Comparison of ENCODE assay signal across 8 cellular contexts in the genomic region with DNA sequence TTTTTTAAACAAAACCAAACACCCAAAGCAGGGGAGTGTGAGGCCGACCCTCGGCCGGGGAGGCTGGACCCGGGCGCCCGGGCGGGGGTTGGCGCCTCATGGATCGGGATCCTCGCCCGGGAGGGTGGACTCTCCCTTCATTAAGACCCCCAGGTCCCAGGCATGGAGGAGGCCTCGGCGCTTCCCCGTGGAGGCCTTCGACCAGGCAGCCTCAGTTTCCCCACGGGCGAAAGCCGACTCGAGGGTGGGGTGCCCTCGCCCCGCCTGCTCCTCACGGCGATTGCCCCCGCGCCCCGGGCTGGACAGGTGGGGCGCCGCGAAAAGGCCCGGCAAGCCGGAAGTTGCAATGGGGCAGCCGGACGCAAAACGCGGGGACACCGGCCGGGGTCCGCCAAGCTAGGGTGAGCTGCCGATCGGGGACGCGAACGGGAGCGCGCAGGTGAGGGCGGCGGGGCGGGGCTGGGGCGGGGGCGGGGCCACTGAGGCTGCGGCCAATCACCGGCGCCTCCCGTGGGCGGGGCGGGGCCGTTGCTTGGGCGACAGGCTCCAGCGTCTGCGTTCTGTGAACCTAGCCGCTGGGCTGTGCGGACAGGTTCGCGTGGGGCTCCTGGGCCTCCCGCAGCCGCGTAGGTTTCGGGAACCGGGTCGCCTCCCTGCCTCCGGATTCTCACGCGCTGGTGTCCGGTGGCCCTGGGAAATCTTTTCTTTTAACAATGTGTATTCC. TPM values are rescaled to one million over a fixed set of nuclear protein-coding genes. Genes with fewer than 3 reads are reported as not detected.
DNase-seq lines count a peak whose midpoint lies in the region; TF ChIP-seq lines count a peak whose summit lies in the region.

No MANE protein-coding gene starts in this region.

- DNase-seq in GF-D8 (lab: John Stamatoyannopoulos, UW), result peak; percentile 73
- DNase-seq in NAMALWA (ENCODE audit: low spot score), result peak; percentile 92
- peak; percentile 86 for DNase-seq in SK-MEL-5 (ENCODE audit: low read depth, low spot score)
- peak; percentile 93 for DNase-seq in activated naive CD4-positive, alpha-beta T cell treated with anti-CD3 and anti-CD28 coated beads, Interleukin-2, amount 10 ng/mL, durations not matched to agents 7 days and 5 days
- peak; percentile 98 for DNase-seq in germinal center (ENCODE audit: low spot score)
- peak; percentile 90 for DNase-seq in occipital lobe (lab: John Stamatoyannopoulos, UW)
- DNase-seq in superior temporal gyrus (ENCODE audit: extremely low spot score), result peak; percentile 80

- peaks cover 48% of the 10 kb centered on the region for H3K4me1 Mint-ChIP-seq in activated naive CD4-positive, alpha-beta T cell treated with anti-CD3 and anti-CD28 coated beads, Interleukin-2, amount 10 ng/mL, durations not matched to agents 7 days and 5 days

- H3K4me3 ChIP-seq in HEK293 (ENCODE audit: low read depth, low read length), result peak overlapping the region; percentile 91

- no peaks in the 10 kb centered on the region for H3K36me3 Mint-ChIP-seq in activated naive CD4-positive, alpha-beta T cell treated with anti-CD3 and anti-CD28 coated beads, Interleukin-2, amount 10 ng/mL, durations not matched to agents 7 days and 5 days

- H3K9me3 Mint-ChIP-seq in activated naive CD4-positive, alpha-beta T cell treated with anti-CD3 and anti-CD28 coated beads, Interleukin-2, amount 10 ng/mL, durations not matched to agents 7 days and 5 days, result no peaks in the 10 kb centered on the region

- peak overlapping the region; percentile 71 for H3K4me3 Mint-ChIP-seq in activated naive CD4-positive, alpha-beta T cell treated with anti-CD3 and anti-CD28 coated beads, Interleukin-2, amount 10 ng/mL, durations not matched to agents 7 days and 5 days

- peak overlapping the region; percentile 88 for H3K27ac Mint-ChIP-seq in activated naive CD4-positive, alpha-beta T cell treated with anti-CD3 and anti-CD28 coated beads, Interleukin-2, amount 10 ng/mL, durations not matched to agents 7 days and 5 days

- CTCF ChIA-PET in HEK293 (lab: Yijun Ruan, JAX), result no interaction called here
- CTCF ChIA-PET in activated naive CD4-positive, alpha-beta T cell treated with anti-CD3 and anti-CD28 coated beads, Interleukin-2, amount 10 ng/mL, durations not matched to agents 7 days and 5 days (lab: Charles Lee), result interaction anchor here (11.4 kb wide), 1 partner anchor 22 kb away, joined by 200 read pairs; no protein-coding TSS in a partner anchor

- TF ChIP-seq CTCF in HEK293 (tag by site-specific recombination; IDR thresholded peaks at IDR 0.05), result 0 out of 2 replicates have a peak, but pooled peaks have one; percentile 18

- H3K27me3 Mint-ChIP-seq in activated naive CD4-positive, alpha-beta T cell treated with anti-CD3 and anti-CD28 coated beads, Interleukin-2, amount 10 ng/mL, durations not matched to agents 7 days and 5 days, result peaks cover 21% of the 10 kb centered on the region

- H3K27ac ChIP-seq in HEK293 (ENCODE audit: extremely low read depth, low read depth, low read length), result peak overlapping the region; percentile 89

- POLR2A ChIA-PET in HEK293 (lab: Yijun Ruan, JAX), result interaction anchor here (0.6 to 1.8 kb wide), 11 partner anchors 12 to 1322 kb away, joined by 3 to 9 read pairs (median 6); a partner anchor contains a TSS

- H3K9me3 ChIP-seq in HEK293 (ENCODE audit: control insufficient read depth, insufficient read depth, low read depth, low read length), result no peaks in the 10 kb centered on the region

- H3K4me1 ChIP-seq in HEK293 (ENCODE audit: control insufficient read depth, insufficient read depth, low read length), result no peaks in the 10 kb centered on the region

- no peaks in the 10 kb centered on the region; a peak in 1 of 3 replicates for H3K36me3 ChIP-seq in HEK293 (ENCODE audit: control insufficient read depth in 2 of 2, insufficient read depth in 1 of 2, low read length in 2 of 2)

- in situ Hi-C loops in SK-MEL-5 (cut with HindIII; ENCODE audit: low pct_unique_long_range_greater_than_20kb, low sequenced_read_pairs), result no loop called here

TF ChIP-seq in HEK293, 187 proteins besides CTCF, POLR2A, EP300 and RAD21 (continues in another document):
- TF ChIP-seq ZNF416 (tag by site-specific recombination; IDR thresholded peaks at IDR 0.05) (no peak), KLF16 (tag by site-specific recombination; IDR thresholded peaks at IDR 0.05) (peak; percentile 85), ZNF558 (tag by site-specific recombination; IDR thresholded peaks at IDR 0.05) (no peak), ZNF16 (tag by site-specific recombination; IDR thresholded peaks at IDR 0.05; ENCODE audit: low read depth) (no peak), ZNF830 (tag by site-specific recombination; IDR thresholded peaks at IDR 0.05; ENCODE audit: low read depth) (no peak), ZNF747 (tag by site-specific recombination; IDR thresholded peaks at IDR 0.05) (no peak), ZNF585B (tag by site-specific recombination; IDR thresholded peaks at IDR 0.05) (no peak), ZNF707 (tag by site-specific recombination; IDR thresholded peaks at IDR 0.05) (no peak), ZEB2 (tag by site-specific recombination; IDR thresholded peaks at IDR 0.05) (peak; percentile 97), PRDM1 (tag by site-specific recombination; IDR thresholded peaks at IDR 0.05) (no peak)
- TF ChIP-seq, protein P1, sequence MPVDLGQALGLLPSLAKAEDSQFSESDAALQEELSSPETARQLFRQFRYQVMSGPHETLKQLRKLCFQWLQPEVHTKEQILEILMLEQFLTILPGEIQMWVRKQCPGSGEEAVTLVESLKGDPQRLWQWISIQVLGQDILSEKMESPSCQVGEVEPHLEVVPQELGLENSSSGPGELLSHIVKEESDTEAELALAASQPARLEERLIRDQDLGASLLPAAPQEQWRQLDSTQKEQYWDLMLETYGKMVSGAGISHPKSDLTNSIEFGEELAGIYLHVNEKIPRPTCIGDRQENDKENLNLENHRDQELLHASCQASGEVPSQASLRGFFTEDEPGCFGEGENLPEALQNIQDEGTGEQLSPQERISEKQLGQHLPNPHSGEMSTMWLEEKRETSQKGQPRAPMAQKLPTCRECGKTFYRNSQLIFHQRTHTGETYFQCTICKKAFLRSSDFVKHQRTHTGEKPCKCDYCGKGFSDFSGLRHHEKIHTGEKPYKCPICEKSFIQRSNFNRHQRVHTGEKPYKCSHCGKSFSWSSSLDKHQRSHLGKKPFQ (tag by site-specific recombination; IDR thresholded peaks at IDR 0.05), result no peak
- TF ChIP-seq, protein P2, sequence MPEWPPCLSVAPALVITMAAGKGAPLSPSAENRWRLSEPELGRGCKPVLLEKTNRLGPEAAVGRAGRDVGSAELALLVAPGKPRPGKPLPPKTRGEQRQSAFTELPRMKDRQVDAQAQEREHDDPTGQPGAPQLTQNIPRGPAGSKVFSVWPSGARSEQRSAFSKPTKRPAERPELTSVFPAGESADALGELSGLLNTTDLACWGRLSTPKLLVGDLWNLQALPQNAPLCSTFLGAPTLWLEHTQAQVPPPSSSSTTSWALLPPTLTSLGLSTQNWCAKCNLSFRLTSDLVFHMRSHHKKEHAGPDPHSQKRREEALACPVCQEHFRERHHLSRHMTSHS (tag by site-specific recombination; IDR thresholded peaks at IDR 0.05), result no peak
- TF ChIP-seq, protein P3, sequence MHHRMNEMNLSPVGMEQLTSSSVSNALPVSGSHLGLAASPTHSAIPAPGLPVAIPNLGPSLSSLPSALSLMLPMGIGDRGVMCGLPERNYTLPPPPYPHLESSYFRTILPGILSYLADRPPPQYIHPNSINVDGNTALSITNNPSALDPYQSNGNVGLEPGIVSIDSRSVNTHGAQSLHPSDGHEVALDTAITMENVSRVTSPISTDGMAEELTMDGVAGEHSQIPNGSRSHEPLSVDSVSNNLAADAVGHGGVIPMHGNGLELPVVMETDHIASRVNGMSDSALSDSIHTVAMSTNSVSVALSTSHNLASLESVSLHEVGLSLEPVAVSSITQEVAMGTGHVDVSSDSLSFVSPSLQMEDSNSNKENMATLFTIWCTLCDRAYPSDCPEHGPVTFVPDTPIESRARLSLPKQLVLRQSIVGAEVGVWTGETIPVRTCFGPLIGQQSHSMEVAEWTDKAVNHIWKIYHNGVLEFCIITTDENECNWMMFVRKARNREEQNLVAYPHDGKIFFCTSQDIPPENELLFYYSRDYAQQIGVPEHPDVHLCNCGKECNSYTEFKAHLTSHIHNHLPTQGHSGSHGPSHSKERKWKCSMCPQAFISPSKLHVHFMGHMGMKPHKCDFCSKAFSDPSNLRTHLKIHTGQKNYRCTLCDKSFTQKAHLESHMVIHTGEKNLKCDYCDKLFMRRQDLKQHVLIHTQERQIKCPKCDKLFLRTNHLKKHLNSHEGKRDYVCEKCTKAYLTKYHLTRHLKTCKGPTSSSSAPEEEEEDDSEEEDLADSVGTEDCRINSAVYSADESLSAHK (tag by site-specific recombination; IDR thresholded peaks at IDR 0.05), result peak; percentile 92
- TF ChIP-seq, protein P4, sequence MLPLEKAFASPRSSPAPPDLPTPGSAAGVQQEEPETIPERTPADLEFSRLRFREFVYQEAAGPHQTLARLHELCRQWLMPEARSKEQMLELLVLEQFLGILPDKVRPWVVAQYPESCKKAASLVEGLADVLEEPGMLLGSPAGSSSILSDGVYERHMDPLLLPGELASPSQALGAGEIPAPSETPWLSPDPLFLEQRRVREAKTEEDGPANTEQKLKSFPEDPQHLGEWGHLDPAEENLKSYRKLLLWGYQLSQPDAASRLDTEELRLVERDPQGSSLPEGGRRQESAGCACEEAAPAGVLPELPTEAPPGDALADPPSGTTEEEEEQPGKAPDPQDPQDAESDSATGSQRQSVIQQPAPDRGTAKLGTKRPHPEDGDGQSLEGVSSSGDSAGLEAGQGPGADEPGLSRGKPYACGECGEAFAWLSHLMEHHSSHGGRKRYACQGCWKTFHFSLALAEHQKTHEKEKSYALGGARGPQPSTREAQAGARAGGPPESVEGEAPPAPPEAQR (tag by site-specific recombination; IDR thresholded peaks at IDR 0.05), result no peak

RNA-seq across cellular contexts. Expression of a gene that starts 6.0 kb away (rescaled TPM):
- total RNA-seq in SK-MEL-5 (2014; rRNA removed; shearing (Covaris generic)), result 13.6 and 14.3 TPM in 2 replicates
- polyA plus RNA-seq in SK-MEL-5 (2015; cell fraction: cytosol; rRNA removed), result 12.4 and 17.8 TPM in 2 replicates
- 20.0 and 44.3 TPM in 2 replicates for polyA plus RNA-seq in SK-MEL-5 (2015; cell fraction: nucleus; rRNA removed)
- total RNA-seq in occipital lobe, result 18.9 TPM

RNA-seq across cellular contexts. Expression of a gene that starts 7.3 kb away (rescaled TPM):
- 0.13 TPM in 1 of 2 replicates, not detected in the other for total RNA-seq in SK-MEL-5 (2014; rRNA removed; shearing (Covaris generic))
- polyA plus RNA-seq in SK-MEL-5 (2015; cell fraction: cytosol; rRNA removed), result not detected in 2 replicates
- polyA plus RNA-seq in SK-MEL-5 (2015; cell fraction: nucleus; rRNA removed), result 0.12 and 0.53 TPM in 2 replicates
- total RNA-seq in occipital lobe, result not detected

RNA-seq across cellular contexts. Expression of a gene that starts 28.5 kb away (rescaled TPM):
- 0.85 and 1.8 TPM in 2 replicates for total RNA-seq in SK-MEL-5 (2014; rRNA removed; shearing (Covaris generic))
- 8.9 and 11.2 TPM in 2 replicates for polyA plus RNA-seq in SK-MEL-5 (2015; cell fraction: cytosol; rRNA removed)
- polyA plus RNA-seq in SK-MEL-5 (2015; cell fraction: nucleus; rRNA removed), result 10.4 and 15.7 TPM in 2 replicates
- 8.3 TPM for total RNA-seq in occipital lobe

RNA-seq across cellular contexts. Expression of a gene that starts 40.9 kb away (rescaled TPM):
- total RNA-seq in SK-MEL-5 (2014; rRNA removed; shearing (Covaris generic)), result not detected in 2 replicates
- not detected in 2 replicates for polyA plus RNA-seq in SK-MEL-5 (2015; cell fraction: cytosol; rRNA removed)
- not detected in 2 replicates for polyA plus RNA-seq in SK-MEL-5 (2015; cell fraction: nucleus; rRNA removed)
- 1.1 TPM for total RNA-seq in occipital lobe

Comparison
In these comparisons a context has a peak if more than half of its experiments do, and no peak if none do; other contexts are left out.
1. Peak in every context shown above with its lines: DNase-seq, H3K4me3 ChIP-seq and H3K27ac ChIP-seq.